2 cellular contexts compared by ENCODE assay signal in the genomic region with DNA sequence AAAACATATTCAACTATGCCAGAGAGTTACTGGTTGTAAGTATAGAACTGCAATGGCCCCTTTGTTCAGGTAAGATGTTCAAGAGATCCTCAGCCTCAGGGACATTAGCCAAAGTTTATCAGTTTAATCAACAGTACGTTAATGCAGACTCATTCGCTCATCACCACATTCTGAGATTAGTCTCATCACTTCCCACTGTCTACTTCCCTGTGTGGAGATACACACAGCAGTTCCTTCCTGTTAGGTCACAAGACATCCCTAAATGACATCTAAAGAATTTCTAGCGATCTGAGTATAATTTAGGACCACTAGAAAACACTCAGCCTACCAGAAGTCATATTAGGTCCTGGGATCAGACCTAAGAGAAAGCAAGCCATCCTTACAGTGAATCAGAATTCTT.
TF ChIP-seq lines count a peak whose summit lies in the region.

No MANE protein-coding gene starts in this region.

TF ChIP-seq in HepG2, 621 proteins besides CTCF, POLR2A, EP300 and RAD21:
- TF ChIP-seq ZNF160 (CRISPR knock-in tag; IDR thresholded peaks at IDR 0.05) (no peak), HOXA5 (CRISPR knock-in tag; IDR thresholded peaks at IDR 0.05) (no peak), ZNF225 (CRISPR knock-in tag; IDR thresholded peaks at IDR 0.05) (no peak), JUNB (CRISPR knock-in tag; IDR thresholded peaks at IDR 0.05; ENCODE audit: borderline replicate concordance) (no peak), NR2C2 (CRISPR knock-in tag; IDR thresholded peaks at IDR 0.05; ENCODE audit: borderline replicate concordance) (no peak), GMEB1 (CRISPR knock-in tag; IDR thresholded peaks at IDR 0.05; ENCODE audit: borderline replicate concordance) (no peak), NFKBIZ (CRISPR knock-in tag; IDR thresholded peaks at IDR 0.05) (no peak), HDAC1 (CRISPR knock-in tag; IDR thresholded peaks at IDR 0.05) (no peak), ZNF577 (CRISPR knock-in tag; IDR thresholded peaks at IDR 0.05; ENCODE audit: borderline replicate concordance, low read depth) (no peak), KDM5A (IDR thresholded peaks at IDR 0.05; ENCODE audit: borderline replicate concordance, low read length) (no peak), AFF4 (CRISPR knock-in tag; IDR thresholded peaks at IDR 0.05) (no peak), NKX3-1 (CRISPR knock-in tag; IDR thresholded peaks at IDR 0.05) (no peak), ZNF501 (CRISPR knock-in tag; IDR thresholded peaks at IDR 0.05) (no peak), GABPB1 (CRISPR knock-in tag; IDR thresholded peaks at IDR 0.05) (no peak), SIN3B (IDR thresholded peaks at IDR 0.05; ENCODE audit: low read length) (no peak), MED1 (CRISPR knock-in tag; IDR thresholded peaks at IDR 0.05) (no peak), LCORL (IDR thresholded peaks at IDR 0.05) (no peak), LCORL (CRISPR knock-in tag; IDR thresholded peaks at IDR 0.05) (no peak), ZNF333 (CRISPR knock-in tag; IDR thresholded peaks at IDR 0.05; ENCODE audit: borderline replicate concordance) (no peak)
- TF ChIP-seq, protein P1, sequence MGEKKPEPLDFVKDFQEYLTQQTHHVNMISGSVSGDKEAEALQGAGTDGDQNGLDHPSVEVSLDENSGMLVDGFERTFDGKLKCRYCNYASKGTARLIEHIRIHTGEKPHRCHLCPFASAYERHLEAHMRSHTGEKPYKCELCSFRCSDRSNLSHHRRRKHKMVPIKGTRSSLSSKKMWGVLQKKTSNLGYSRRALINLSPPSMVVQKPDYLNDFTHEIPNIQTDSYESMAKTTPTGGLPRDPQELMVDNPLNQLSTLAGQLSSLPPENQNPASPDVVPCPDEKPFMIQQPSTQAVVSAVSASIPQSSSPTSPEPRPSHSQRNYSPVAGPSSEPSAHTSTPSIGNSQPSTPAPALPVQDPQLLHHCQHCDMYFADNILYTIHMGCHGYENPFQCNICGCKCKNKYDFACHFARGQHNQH (CRISPR knock-in tag; IDR thresholded peaks at IDR 0.05), result no peak
TF ChIP-seq in HepG2: peak in this region for 0.

TF ChIP-seq in endothelial cell of umbilical vein, 7 proteins besides CTCF, POLR2A, EP300 and RAD21:
- TF ChIP-seq MYC (IDR thresholded peaks at IDR 0.05; ENCODE audit: low read depth, low read length) (no peak), JUN (IDR thresholded peaks at IDR 0.05; ENCODE audit: borderline replicate concordance, insufficient read depth, insufficient read length, low read depth) (no peak), FOS (IDR thresholded peaks at IDR 0.05; ENCODE audit: borderline replicate concordance, insufficient read depth, low read length) (no peak), GATA2 (IDR thresholded peaks at IDR 0.05; ENCODE audit: insufficient read depth, insufficient read length, low read depth, low read length) (no peak), EZH2 (IDR thresholded peaks at IDR 0.05; ENCODE audit: borderline replicate concordance, low read depth, low read length, severe bottlenecking) (no peak), MAX (IDR thresholded peaks at IDR 0.05; ENCODE audit: insufficient read depth, insufficient read length) (no peak), POLR2AphosphoS5 (IDR thresholded peaks at IDR 0.05; ENCODE audit: insufficient read depth, low read depth, low read length) (no peak)
